In genomic region chr1:33641099-33641830, GRCh38 we compare ENCODE assay signal across 8 cellular contexts.
A peak's percentile ranks its signal among the peaks of the same experiment; 100 is the strongest.
DNase-seq lines count a peak whose midpoint lies in the region; ATAC-seq, FAIRE-seq and TF ChIP-seq lines count a peak whose summit lies in the region.

No MANE protein-coding gene starts in this region.

- DNase-seq in left ventricle myocardium inferior (no peak), Right ventricle myocardium inferior (ENCODE audit: missing footprints) (no peak), NCI-H69 (lab: John Stamatoyannopoulos, UW) (peak; percentile 1), fibroblast of mammary gland (ENCODE audit: low read depth) (peak; percentile 17), urothelium cell line (ENCODE audit: low spot score) (peak; percentile 35), GM19240 (ENCODE audit: insufficient read length, low spot score) (no peak), DMS79 treated with DMSO at 0.1 percent for 48 hours (lab: John Stamatoyannopoulos, UW) (no peak), ecto neural progenitor cell (ENCODE audit: low spot score) (no peak)

- ATAC-seq in Right ventricle myocardium inferior, result no peak

- peak; percentile 59 for TF ChIP-seq CTCF in left ventricle myocardium inferior (IDR thresholded peaks at IDR 0.05; ENCODE audit: borderline replicate concordance)
- peak; percentile 37 for TF ChIP-seq CTCF in fibroblast of mammary gland (conservative IDR thresholded peaks at IDR 0.05; ENCODE audit: control insufficient read depth, insufficient read depth, low read depth, low read length)

- no peak overlapping the region for H3K27ac ChIP-seq in left ventricle myocardium inferior (replicated peaks)

- intact Hi-C loops in left ventricle myocardium inferior (cut with micrococcal nuclease) (no loop called here), Right ventricle myocardium inferior (cut with DNase I) (no loop called here)

- H3K4me3 ChIP-seq in left ventricle myocardium inferior (no peak overlapping the region), fibroblast of mammary gland (ENCODE audit: control insufficient read depth, low read depth, low read length) (no peak overlapping the region)

- no peaks in the 10 kb centered on the region for H3K36me3 ChIP-seq in left ventricle myocardium inferior

- no peaks in the 10 kb centered on the region for H3K9me3 ChIP-seq in left ventricle myocardium inferior (replicated peaks)

- peak; percentile 70 for FAIRE-seq in urothelium cell line (lab: Jason Lieb, UNC)

- peaks cover 28% of the 10 kb centered on the region for H3K27me3 ChIP-seq in left ventricle myocardium inferior (ENCODE audit: low read depth)

- H3K4me1 ChIP-seq in left ventricle myocardium inferior, result no peaks in the 10 kb centered on the region

Comparison
In these comparisons a context has a peak if more than half of its experiments do, and no peak if none do; other contexts are left out.
1. DNase-seq: peak in NCI-H69 (single experiment), fibroblast of mammary gland (single experiment) and urothelium cell line (single experiment); none in left ventricle myocardium inferior (single experiment), Right ventricle myocardium inferior (single experiment), GM19240 (single experiment), DMS79 treated with DMSO at 0.1 percent for 48 hours (single experiment) and ecto neural progenitor cell (single experiment).